ENCODE assay signal across 1 cellular context in the genomic region with DNA sequence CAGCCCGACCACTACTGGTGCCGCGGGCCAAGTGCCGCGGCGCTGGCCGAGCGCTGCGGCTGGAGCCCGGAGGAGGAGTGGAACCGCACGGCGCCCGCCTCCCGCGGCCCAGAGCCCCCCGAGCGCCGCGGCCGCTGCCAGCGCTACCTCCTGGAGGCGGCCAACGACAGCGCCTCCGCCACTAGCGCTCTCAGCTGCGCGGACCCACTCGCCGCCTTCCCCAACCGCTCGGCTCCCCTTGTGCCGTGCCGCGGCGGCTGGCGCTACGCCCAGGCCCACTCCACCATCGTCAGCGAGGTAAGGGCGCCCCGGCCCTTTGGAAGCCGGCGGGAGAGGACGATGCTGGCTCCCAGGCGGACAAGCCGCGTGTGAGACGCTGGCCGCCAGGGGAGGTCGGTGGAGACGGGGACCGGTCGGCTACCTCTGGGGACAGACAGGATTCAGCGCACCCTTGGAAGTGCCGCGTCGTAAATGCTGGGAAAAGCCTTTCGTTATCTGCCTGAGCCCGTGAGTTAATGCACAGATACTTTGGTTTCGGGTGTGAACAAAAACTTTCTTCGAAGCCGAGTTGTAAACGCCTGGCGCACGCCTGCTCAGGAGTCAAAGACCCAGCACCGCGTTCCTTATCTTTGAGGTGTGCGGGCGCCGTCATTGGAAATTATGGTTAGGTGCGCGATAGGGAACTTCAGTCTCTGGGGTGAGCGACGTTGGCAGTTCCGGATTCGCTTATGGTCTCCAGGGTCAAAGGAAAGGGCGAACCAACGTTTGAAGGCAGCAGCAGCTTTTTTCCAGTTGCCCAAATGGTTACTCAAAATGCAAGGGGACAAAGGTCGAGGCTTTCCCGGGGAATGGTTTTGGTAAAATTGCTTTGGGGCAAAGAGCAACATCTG.
TF ChIP-seq lines count a peak whose summit lies in the region.

No MANE protein-coding gene starts in this region.

TF ChIP-seq in GM23338, 12 proteins besides CTCF, POLR2A, EP300 and RAD21 (continued from another document):
- TF ChIP-seq, protein P1, sequence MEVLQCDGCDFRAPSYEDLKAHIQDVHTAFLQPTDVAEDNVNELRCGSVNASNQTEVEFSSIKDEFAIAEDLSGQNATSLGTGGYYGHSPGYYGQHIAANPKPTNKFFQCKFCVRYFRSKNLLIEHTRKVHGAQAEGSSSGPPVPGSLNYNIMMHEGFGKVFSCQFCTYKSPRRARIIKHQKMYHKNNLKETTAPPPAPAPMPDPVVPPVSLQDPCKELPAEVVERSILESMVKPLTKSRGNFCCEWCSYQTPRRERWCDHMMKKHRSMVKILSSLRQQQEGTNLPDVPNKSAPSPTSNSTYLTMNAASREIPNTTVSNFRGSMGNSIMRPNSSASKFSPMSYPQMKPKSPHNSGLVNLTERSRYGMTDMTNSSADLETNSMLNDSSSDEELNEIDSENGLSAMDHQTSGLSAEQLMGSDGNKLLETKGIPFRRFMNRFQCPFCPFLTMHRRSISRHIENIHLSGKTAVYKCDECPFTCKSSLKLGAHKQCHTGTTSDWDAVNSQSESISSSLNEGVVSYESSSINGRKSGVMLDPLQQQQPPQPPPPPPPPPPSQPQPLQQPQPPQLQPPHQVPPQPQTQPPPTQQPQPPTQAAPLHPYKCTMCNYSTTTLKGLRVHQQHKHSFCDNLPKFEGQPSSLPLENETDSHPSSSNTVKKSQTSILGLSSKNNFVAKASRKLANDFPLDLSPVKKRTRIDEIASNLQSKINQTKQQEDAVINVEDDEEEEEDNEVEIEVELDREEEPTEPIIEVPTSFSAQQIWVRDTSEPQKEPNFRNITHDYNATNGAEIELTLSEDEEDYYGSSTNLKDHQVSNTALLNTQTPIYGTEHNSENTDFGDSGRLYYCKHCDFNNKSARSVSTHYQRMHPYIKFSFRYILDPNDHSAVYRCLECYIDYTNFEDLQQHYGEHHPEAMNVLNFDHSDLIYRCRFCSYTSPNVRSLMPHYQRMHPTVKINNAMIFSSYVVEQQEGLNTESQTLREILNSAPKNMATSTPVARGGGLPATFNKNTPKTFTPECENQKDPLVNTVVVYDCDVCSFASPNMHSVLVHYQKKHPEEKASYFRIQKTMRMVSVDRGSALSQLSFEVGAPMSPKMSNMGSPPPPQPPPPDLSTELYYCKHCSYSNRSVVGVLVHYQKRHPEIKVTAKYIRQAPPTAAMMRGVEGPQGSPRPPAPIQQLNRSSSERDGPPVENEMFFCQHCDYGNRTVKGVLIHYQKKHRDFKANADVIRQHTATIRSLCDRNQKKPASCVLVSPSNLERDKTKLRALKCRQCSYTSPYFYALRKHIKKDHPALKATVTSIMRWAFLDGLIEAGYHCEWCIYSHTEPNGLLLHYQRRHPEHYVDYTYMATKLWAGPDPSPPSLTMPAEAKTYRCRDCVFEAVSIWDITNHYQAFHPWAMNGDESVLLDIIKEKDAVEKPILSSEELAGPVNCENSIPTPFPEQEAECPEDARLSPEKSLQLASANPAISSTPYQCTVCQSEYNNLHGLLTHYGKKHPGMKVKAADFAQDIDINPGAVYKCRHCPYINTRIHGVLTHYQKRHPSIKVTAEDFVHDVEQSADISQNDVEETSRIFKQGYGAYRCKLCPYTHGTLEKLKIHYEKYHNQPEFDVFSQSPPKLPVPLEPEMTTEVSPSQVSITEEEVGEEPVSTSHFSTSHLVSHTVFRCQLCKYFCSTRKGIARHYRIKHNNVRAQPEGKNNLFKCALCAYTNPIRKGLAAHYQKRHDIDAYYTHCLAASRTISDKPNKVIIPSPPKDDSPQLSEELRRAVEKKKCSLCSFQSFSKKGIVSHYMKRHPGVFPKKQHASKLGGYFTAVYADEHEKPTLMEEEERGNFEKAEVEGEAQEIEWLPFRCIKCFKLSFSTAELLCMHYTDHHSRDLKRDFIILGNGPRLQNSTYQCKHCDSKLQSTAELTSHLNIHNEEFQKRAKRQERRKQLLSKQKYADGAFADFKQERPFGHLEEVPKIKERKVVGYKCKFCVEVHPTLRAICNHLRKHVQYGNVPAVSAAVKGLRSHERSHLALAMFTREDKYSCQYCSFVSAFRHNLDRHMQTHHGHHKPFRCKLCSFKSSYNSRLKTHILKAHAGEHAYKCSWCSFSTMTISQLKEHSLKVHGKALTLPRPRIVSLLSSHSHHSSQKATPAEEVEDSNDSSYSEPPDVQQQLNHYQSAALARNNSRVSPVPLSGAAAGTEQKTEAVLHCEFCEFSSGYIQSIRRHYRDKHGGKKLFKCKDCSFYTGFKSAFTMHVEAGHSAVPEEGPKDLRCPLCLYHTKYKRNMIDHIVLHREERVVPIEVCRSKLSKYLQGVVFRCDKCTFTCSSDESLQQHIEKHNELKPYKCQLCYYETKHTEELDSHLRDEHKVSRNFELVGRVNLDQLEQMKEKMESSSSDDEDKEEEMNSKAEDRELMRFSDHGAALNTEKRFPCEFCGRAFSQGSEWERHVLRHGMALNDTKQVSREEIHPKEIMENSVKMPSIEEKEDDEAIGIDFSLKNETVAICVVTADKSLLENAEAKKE (CRISPR knock-in tag; IDR thresholded peaks at IDR 0.05), result no peak
